16 cellular contexts compared by ENCODE assay signal in the genomic region with DNA sequence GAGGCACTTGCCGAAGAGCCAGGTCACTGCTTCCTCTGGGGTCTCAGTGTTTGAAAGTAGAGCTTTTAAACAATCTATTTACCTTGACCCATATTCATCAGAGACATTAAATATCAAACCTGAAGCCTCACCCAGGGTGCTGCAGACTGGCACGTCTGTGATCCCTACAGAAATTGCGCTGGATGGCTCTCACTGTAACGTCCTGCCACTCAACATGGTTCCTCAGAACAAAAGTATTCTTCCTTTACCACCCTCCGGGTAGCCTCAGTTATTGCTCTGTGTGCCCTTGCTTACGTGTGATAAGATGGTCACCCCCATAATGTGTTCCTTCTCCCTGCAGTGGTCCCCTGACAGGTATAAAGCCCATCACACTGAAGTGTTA.
DNase-seq lines count a peak whose midpoint lies in the region; ATAC-seq and TF ChIP-seq lines count a peak whose summit lies in the region.
"Had no signal": no experiment of that assay in that cellular context is flagged by ENCODE, and none has a peak within 500 bp of the region (broad histone marks: within the 10 kb centered on the region; RNA-seq: fewer than 3 reads in every experiment).

No MANE protein-coding gene starts in this region.

- peaks cover 55% of the 10 kb centered on the region for H3K4me1 Mint-ChIP-seq in chondrocyte (ENCODE audit: low read depth)
- peaks cover 26% of the 10 kb centered on the region for H3K4me1 Mint-ChIP-seq in HFFc6 (ENCODE audit: low read depth)

- H3K4me1 ChIP-seq in skeletal muscle satellite cell (ENCODE audit: control insufficient read depth, insufficient read depth, low read length), result peaks cover 19% of the 10 kb centered on the region
- H3K4me1 ChIP-seq: pancreas had no signal

- no peaks in the 10 kb centered on the region for H3K36me3 ChIP-seq in skeletal muscle satellite cell (ENCODE audit: insufficient read depth, low read length)
- H3K36me3 ChIP-seq: pancreas had no signal

- H3K9ac ChIP-seq in skeletal muscle satellite cell (ENCODE audit: low read depth, low read length), result peak overlapping the region; percentile 4

- H3K27me3 ChIP-seq in skeletal muscle satellite cell (ENCODE audit: control insufficient read depth, insufficient read depth, low read length), result no peaks in the 10 kb centered on the region
- H3K27me3 ChIP-seq: pancreas had no signal

- H3K4me3 ChIP-seq in skeletal muscle satellite cell (ENCODE audit: low read length), result no peak overlapping the region
- H3K4me3 ChIP-seq: GM23338, pancreas had no signal

- H3K4me3 Mint-ChIP-seq in chondrocyte (ENCODE audit: unreplicated experiment) (no peak overlapping the region), HFFc6 (no peak overlapping the region)
- H3K4me3 Mint-ChIP-seq: CD4-positive, alpha-beta T cell; central memory CD8-positive, alpha-beta T cell; GM23338 had no signal

- ATAC-seq in GM19324 (IDR thresholded peaks at IDR 0.05; ENCODE audit: low FRiP score, unreplicated experiment) (peak; percentile 18), HG03108 (IDR thresholded peaks at IDR 0.05; ENCODE audit: unreplicated experiment) (peak; percentile 18), HG02938 (IDR thresholded peaks at IDR 0.05; ENCODE audit: unreplicated experiment) (no peak), GM21717 (IDR thresholded peaks at IDR 0.05; ENCODE audit: unreplicated experiment) (no peak)
- ATAC-seq: GM23338 had no signal

- H3K4me2 ChIP-seq in skeletal muscle satellite cell (ENCODE audit: low read length), result no peak overlapping the region
- H3K4me2 ChIP-seq: GM23338 had no signal

- H3K36me3 Mint-ChIP-seq in chondrocyte (ENCODE audit: low read depth), result no peaks in the 10 kb centered on the region
- no peaks in the 10 kb centered on the region; the same call in 1 of the 2 replicates for H3K36me3 Mint-ChIP-seq in HFFc6 (ENCODE audit: low read depth)

- H3K27ac Mint-ChIP-seq in chondrocyte (ENCODE audit: unreplicated experiment) (peak overlapping the region; percentile 88), HFFc6 (no peak overlapping the region)
- H3K27ac Mint-ChIP-seq: CD4-positive, alpha-beta T cell; GM23338 had no signal

- no peak for DNase-seq in chondrocyte (ENCODE audit: low spot score)
- DNase-seq in HFFc6, result no peak
- DNase-seq in kidney tubule cell (ENCODE audit: low spot score), result no peak
- DNase-seq: activated CD4-positive, CD25-positive, alpha-beta regulatory T cell treated with anti-CD3 and anti-CD28 coated beads, Interleukin-2, amount 50 U/mL, for 72 hours; activated gamma-delta T cell; CD4-positive, alpha-beta T cell; NCI-H82; pancreas; stimulated activated CD4-positive, alpha-beta T cell treated with anti-CD3 and anti-CD28 coated beads, Interleukin-4, amount 100 ng/mL, for 1 hour had no signal

- H3K27me3 Mint-ChIP-seq in chondrocyte (ENCODE audit: low read depth) (no peaks in the 10 kb centered on the region), HFFc6 (ENCODE audit: insufficient read depth) (peaks cover 3% of the 10 kb centered on the region; the same call in 1 of the 2 replicates)
- H3K27me3 Mint-ChIP-seq: CD4-positive, alpha-beta T cell; central memory CD8-positive, alpha-beta T cell had no signal

- no peak for TF ChIP-seq CTCF in chondrocyte (IDR thresholded peaks at IDR 0.05)
- TF ChIP-seq CTCF in HFFc6 (IDR thresholded peaks at IDR 0.05), result no peak

- H3K9me3 Mint-ChIP-seq in chondrocyte (ENCODE audit: low read depth) (peaks cover 3% of the 10 kb centered on the region), HFFc6 (no peaks in the 10 kb centered on the region)
- H3K9me3 Mint-ChIP-seq: CD4-positive, alpha-beta T cell; central memory CD8-positive, alpha-beta T cell had no signal

- no peaks in the 10 kb centered on the region for H3K9me3 ChIP-seq in skeletal muscle satellite cell (replicated peaks; ENCODE audit: low read length)
- H3K9me3 ChIP-seq: pancreas had no signal

Comparison
In these comparisons a context has a peak if more than half of its experiments do, and no peak if none do; other contexts are left out.
1. ATAC-seq: peak in GM19324 (single experiment) and HG03108 (single experiment); none in HG02938 (single experiment) and GM21717 (single experiment).